In genomic region chr11:12236744-12237101, GRCh38 we compare ENCODE assay signal across 1 cellular context.
TF ChIP-seq lines count a peak whose summit lies in the region.

No MANE protein-coding gene starts in this region.

TF ChIP-seq in SK-N-SH, 30 proteins besides CTCF, POLR2A, EP300 and RAD21 (continued from another document):
- TF ChIP-seq USF2 (IDR thresholded peaks at IDR 0.05; ENCODE audit: borderline replicate concordance, low read depth, low read length) = no peak
- TF ChIP-seq ELF1 (IDR thresholded peaks at IDR 0.05) = no peak
- TF ChIP-seq IRF3 (IDR thresholded peaks at IDR 0.05; ENCODE audit: low read depth, low read length) = no peak
- TF ChIP-seq GATA2 (CRISPR knock-in tag; IDR thresholded peaks at IDR 0.05) = no peak
- no peak for TF ChIP-seq REST (IDR thresholded peaks at IDR 0.05; ENCODE audit: low read depth, low read length)
- no peak for TF ChIP-seq PBX3 (IDR thresholded peaks at IDR 0.05)
- no peak for TF ChIP-seq TEAD4 (IDR thresholded peaks at IDR 0.05; ENCODE audit: borderline replicate concordance, insufficient read depth)
- no peak for TF ChIP-seq JUND (IDR thresholded peaks at IDR 0.05)
TF ChIP-seq in SK-N-SH: peak in this region for 0.
